10 cellular contexts compared by ENCODE assay signal in the genomic region with DNA sequence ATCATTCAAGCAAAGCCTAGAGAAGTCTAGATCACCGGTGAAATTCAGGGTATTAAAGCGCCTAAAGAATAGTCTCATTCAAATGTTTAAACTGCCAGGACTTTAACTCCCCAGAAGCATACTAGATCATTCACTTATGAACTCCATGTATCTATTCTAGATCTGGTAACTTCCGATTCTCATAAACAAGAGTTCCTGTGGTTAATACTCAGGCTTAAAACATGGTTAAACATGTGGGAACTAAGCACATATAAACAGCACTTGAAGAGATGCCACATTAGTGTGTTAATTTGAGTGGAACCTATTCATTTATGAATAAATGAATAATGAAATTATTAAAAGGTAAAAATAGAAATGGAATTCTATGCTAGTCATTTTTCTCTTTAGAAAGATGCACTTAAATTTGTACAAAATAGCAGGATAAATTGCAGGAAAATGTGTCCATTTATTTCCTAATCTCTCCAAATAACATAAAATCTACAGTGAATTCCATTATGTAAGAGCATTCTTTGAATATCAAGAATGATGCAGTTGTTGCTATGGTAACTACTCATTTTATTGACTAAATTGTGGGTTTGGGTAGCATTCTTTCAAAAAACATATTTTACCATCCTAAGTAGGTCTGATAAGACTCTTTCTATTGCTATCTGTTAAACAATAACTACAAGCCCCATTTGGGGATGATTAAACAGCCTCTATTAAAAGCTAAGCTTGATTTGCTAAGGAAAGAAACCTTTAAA.
DNase-seq lines count a peak whose midpoint lies in the region; ATAC-seq and TF ChIP-seq lines count a peak whose summit lies in the region.
"Had no signal": no experiment of that assay in that cellular context is flagged by ENCODE, and none has a peak within 500 bp of the region (broad histone marks: within the 10 kb centered on the region; RNA-seq: fewer than 3 reads in every experiment).

No MANE protein-coding gene starts in this region.

- no peaks in the 10 kb centered on the region for H3K36me3 Mint-ChIP-seq in WTC11
- no peaks in the 10 kb centered on the region for H3K36me3 Mint-ChIP-seq in glutamatergic neuron (ENCODE audit: unreplicated experiment)
- peaks cover 15% of the 10 kb centered on the region for H3K36me3 Mint-ChIP-seq in type B pancreatic cell

- POLR2A ChIA-PET in WTC11 (lab: Charles Lee) (no interaction called here), RWPE1 (lab: Yijun Ruan, JAX; ENCODE audit: low non-redundant PET) (no interaction called here)

- H3K9me3 Mint-ChIP-seq in WTC11 (no peaks in the 10 kb centered on the region), glutamatergic neuron (ENCODE audit: unreplicated experiment) (peaks cover 3% of the 10 kb centered on the region), type B pancreatic cell (no peaks in the 10 kb centered on the region)
- H3K9me3 Mint-ChIP-seq: stimulated activated naive B cell treated with anti-CD40 and anti-IgM and Interleukin-4, amounts not matched to agents 10 μg/mL and 1 μg/mL and 100 μg/mL, for 72 hours had no signal

- intact Hi-C loops in heart right ventricle (cut with DNase I) = no loop called here
- intact Hi-C loops in Right ventricle myocardium superior (cut with DNase I) = loop anchor here (10.0 kb wide), 1 partner anchor 177 kb away; the partner anchor contains the start of gene SMIM30

- H3K27me3 Mint-ChIP-seq in WTC11 (ENCODE audit: low read depth) (no peaks in the 10 kb centered on the region), glutamatergic neuron (ENCODE audit: unreplicated experiment) (peaks cover 11% of the 10 kb centered on the region), type B pancreatic cell (no peaks in the 10 kb centered on the region)
- H3K27me3 Mint-ChIP-seq: stimulated activated naive B cell treated with anti-CD40 and anti-IgM and Interleukin-4, amounts not matched to agents 10 μg/mL and 1 μg/mL and 100 μg/mL, for 72 hours had no signal

- CTCF ChIA-PET in WTC11 (lab: Charles Lee) = interaction anchor here (0.5 kb wide), 1 partner anchor 68 kb away, joined by 3 read pairs; no protein-coding TSS in a partner anchor
- CTCF ChIA-PET in RWPE1 (lab: Yijun Ruan, JAX) = no interaction called here

- H3K27ac ChIP-seq in heart right ventricle (peak overlapping the region in 4 of 10 donors; percentile 84 to 89 (median 86)), RWPE1 (no peak overlapping the region)

- ATAC-seq in heart right ventricle = no peak
- ATAC-seq in Right ventricle myocardium superior (ENCODE audit: poor library complexity) = no peak
- no peak for ATAC-seq in WTC11
- ATAC-seq in HG02623 (IDR thresholded peaks at IDR 0.05; ENCODE audit: unreplicated experiment) = no peak
- ATAC-seq: stimulated activated naive B cell treated with anti-CD40 and anti-IgM and Interleukin-4, amounts not matched to agents 10 μg/mL and 1 μg/mL and 100 μg/mL, for 72 hours had no signal

- H3K4me1 Mint-ChIP-seq in WTC11 (peaks cover 47% of the 10 kb centered on the region), glutamatergic neuron (ENCODE audit: low read depth, unreplicated experiment) (peaks cover 9% of the 10 kb centered on the region), type B pancreatic cell (ENCODE audit: unreplicated experiment) (peaks cover 26% of the 10 kb centered on the region)

- WGBS in heart right ventricle, 2 donors = 73 to 74% methylated on average over 3 of the region's 3 CpGs

- no peaks in the 10 kb centered on the region for H3K9me3 ChIP-seq in heart right ventricle

- H3K4me3 ChIP-seq in heart right ventricle = peak overlapping the region in 8 of 10 donors; percentile 82 to 91 (median 86)

- H3K4me3 Mint-ChIP-seq in WTC11 = peak overlapping the region; percentile 92
- peak overlapping the region; percentile 98 for H3K4me3 Mint-ChIP-seq in glutamatergic neuron (ENCODE audit: unreplicated experiment)
- peak overlapping the region; percentile 93 for H3K4me3 Mint-ChIP-seq in type B pancreatic cell

- DNase-seq in heart right ventricle (no peak), Right ventricle myocardium superior (no peak), WTC11 (ENCODE audit: low spot score) (no peak), glutamatergic neuron (no peak), type B pancreatic cell (ENCODE audit: extremely low spot score, unreplicated experiment) (no peak), RWPE1 (ENCODE audit: low spot score) (no peak), NCI-H2171 (lab: John Stamatoyannopoulos, UW) (no peak)
- DNase-seq: DMS79 treated with DMSO at 0.1 percent for 48 hours; stimulated activated naive B cell treated with anti-CD40 and anti-IgM and Interleukin-4, amounts not matched to agents 10 μg/mL and 1 μg/mL and 100 μg/mL, for 72 hours had no signal

- no peaks in the 10 kb centered on the region for H3K27me3 ChIP-seq in heart right ventricle

- H3K27ac Mint-ChIP-seq in WTC11 (no peak overlapping the region), glutamatergic neuron (ENCODE audit: unreplicated experiment) (no peak overlapping the region), type B pancreatic cell (peak overlapping the region; percentile 96)

- no peak for TF ChIP-seq CTCF in heart right ventricle (IDR thresholded peaks at IDR 0.05)
- TF ChIP-seq CTCF in WTC11 (IDR thresholded peaks at IDR 0.05) = no peak
- TF ChIP-seq CTCF in glutamatergic neuron (IDR thresholded peaks at IDR 0.05; ENCODE audit: partially characterized antibody, unreplicated experiment) = no peak
- no peak for TF ChIP-seq CTCF in type B pancreatic cell (conservative IDR thresholded peaks at IDR 0.05)
- TF ChIP-seq CTCF in RWPE1 (conservative IDR thresholded peaks at IDR 0.05; ENCODE audit: low read depth) = no peak

- H3K4me1 ChIP-seq in heart right ventricle = peaks cover 0 to 52% (median 32%) of the 10 kb centered on the region in 9 donors

- peaks cover 0 to 4% (median 0%) of the 10 kb centered on the region in 9 donors for H3K36me3 ChIP-seq in heart right ventricle

TF ChIP-seq in WTC11, 78 proteins besides CTCF, POLR2A, EP300 and RAD21 (continues in another document):
- TF ChIP-seq GTF2I (CRISPR knock-in tag; conservative IDR thresholded peaks at IDR 0.05) (no peak), ESRRA (CRISPR knock-in tag; IDR thresholded peaks at IDR 0.05; ENCODE audit: borderline replicate concordance) (no peak), TP53 (CRISPR knock-in tag; IDR thresholded peaks at IDR 0.05) (no peak), ATF2 (CRISPR knock-in tag; IDR thresholded peaks at IDR 0.05; ENCODE audit: borderline replicate concordance, low read depth) (no peak)
- TF ChIP-seq, protein P1, sequence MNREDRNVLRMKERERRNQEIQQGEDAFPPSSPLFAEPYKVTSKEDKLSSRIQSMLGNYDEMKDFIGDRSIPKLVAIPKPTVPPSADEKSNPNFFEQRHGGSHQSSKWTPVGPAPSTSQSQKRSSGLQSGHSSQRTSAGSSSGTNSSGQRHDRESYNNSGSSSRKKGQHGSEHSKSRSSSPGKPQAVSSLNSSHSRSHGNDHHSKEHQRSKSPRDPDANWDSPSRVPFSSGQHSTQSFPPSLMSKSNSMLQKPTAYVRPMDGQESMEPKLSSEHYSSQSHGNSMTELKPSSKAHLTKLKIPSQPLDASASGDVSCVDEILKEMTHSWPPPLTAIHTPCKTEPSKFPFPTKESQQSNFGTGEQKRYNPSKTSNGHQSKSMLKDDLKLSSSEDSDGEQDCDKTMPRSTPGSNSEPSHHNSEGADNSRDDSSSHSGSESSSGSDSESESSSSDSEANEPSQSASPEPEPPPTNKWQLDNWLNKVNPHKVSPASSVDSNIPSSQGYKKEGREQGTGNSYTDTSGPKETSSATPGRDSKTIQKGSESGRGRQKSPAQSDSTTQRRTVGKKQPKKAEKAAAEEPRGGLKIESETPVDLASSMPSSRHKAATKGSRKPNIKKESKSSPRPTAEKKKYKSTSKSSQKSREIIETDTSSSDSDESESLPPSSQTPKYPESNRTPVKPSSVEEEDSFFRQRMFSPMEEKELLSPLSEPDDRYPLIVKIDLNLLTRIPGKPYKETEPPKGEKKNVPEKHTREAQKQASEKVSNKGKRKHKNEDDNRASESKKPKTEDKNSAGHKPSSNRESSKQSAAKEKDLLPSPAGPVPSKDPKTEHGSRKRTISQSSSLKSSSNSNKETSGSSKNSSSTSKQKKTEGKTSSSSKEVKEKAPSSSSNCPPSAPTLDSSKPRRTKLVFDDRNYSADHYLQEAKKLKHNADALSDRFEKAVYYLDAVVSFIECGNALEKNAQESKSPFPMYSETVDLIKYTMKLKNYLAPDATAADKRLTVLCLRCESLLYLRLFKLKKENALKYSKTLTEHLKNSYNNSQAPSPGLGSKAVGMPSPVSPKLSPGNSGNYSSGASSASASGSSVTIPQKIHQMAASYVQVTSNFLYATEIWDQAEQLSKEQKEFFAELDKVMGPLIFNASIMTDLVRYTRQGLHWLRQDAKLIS (CRISPR knock-in tag; IDR thresholded peaks at IDR 0.05; ENCODE audit: borderline replicate concordance) = no peak
- TF ChIP-seq, protein P2, sequence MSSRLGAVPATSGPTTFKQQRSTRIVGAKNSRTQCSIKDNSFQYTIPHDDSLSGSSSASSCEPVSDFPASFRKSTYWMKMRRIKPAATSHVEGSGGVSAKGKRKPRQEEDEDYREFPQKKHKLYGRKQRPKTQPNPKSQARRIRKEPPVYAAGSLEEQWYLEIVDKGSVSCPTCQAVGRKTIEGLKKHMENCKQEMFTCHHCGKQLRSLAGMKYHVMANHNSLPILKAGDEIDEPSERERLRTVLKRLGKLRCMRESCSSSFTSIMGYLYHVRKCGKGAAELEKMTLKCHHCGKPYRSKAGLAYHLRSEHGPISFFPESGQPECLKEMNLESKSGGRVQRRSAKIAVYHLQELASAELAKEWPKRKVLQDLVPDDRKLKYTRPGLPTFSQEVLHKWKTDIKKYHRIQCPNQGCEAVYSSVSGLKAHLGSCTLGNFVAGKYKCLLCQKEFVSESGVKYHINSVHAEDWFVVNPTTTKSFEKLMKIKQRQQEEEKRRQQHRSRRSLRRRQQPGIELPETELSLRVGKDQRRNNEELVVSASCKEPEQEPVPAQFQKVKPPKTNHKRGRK (CRISPR knock-in tag; IDR thresholded peaks at IDR 0.05; ENCODE audit: borderline replicate concordance) = no peak
